In the genomic region with DNA sequence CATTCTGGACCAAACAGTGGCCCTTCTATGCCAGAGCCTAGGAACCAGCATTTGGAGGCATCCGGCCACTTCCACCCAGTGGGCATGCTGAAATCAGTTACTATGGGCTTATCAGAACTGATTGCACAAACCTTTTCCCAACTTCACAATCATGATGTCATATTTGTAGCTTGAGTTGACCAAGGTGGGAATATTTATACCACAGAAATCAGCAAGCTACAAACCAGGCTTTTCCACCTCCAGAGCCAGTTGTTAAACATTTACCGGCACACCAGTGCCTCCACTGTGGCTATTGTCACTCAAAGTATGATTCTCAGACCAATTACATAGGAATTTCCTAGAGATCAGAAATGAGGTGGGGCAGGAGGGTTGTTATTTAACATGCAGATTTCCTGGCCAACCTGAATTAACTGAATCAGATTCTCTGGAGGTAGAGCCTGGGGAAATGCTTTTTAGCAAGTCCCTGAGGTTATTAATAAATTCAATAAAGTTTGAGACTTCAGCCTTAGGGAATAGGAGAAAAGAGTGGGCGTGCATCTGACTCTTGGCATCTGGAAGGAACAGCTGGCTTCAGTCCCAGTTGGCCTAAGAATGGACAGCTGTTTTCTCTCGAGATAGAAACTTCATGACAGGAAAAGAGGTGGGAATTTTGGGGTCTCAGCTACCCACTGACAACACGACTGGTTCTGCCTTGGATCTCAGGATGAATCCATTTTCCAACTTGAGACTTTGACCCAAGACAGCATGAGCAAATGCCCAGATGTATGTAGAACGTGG, we compare ENCODE assay signal across 12 cellular contexts.
A peak's percentile ranks its signal among the peaks of the same experiment; 100 is the strongest.
DNase-seq lines count a peak whose midpoint lies in the region; ATAC-seq and TF ChIP-seq lines count a peak whose summit lies in the region.
"Had no signal": no experiment of that assay in that cellular context is flagged by ENCODE, and none has a peak within 500 bp of the region (broad histone marks: within the 10 kb centered on the region; RNA-seq: fewer than 3 reads in every experiment).

No MANE protein-coding gene starts in this region.

- no peak for TF ChIP-seq CTCF in choroid plexus epithelial cell (conservative IDR thresholded peaks at IDR 0.05; ENCODE audit: low read depth, low read length)
- no peak for TF ChIP-seq CTCF in right lobe of liver (IDR thresholded peaks at IDR 0.05)
- TF ChIP-seq CTCF in spleen (IDR thresholded peaks at IDR 0.05 in 8 of 11, conservative IDR thresholded peaks at IDR 0.05 in 3 of 11), result no peak

- H3K4me3 ChIP-seq in choroid plexus epithelial cell (ENCODE audit: low read depth, low read length) (no peak overlapping the region), right lobe of liver (no peak overlapping the region), spleen (no peak overlapping the region)
- no peak overlapping the region for H3K4me3 ChIP-seq in effector memory CD4-positive, alpha-beta T cell (ENCODE audit: insufficient read depth, low read depth, low read length, poor library complexity, severe bottlenecking)
- H3K4me3 ChIP-seq: lung had no signal

- no peaks in the 10 kb centered on the region for H3K27me3 ChIP-seq in right lobe of liver
- H3K27me3 ChIP-seq in spleen (replicated peaks in 1 of 7), result no peaks in the 10 kb centered on the region
- no peaks in the 10 kb centered on the region for H3K27me3 ChIP-seq in effector memory CD4-positive, alpha-beta T cell (replicated peaks; ENCODE audit: control insufficient read depth, insufficient read depth, low read length, poor library complexity, severe bottlenecking)

- H3K27ac ChIP-seq in right lobe of liver, result peak overlapping the region; percentile 58 to 92 (median 75)
- peak overlapping the region in 7 of 8 donors; percentile 5 to 75 (median 55) for H3K27ac ChIP-seq in spleen
- H3K27ac ChIP-seq in effector memory CD4-positive, alpha-beta T cell (ENCODE audit: insufficient read depth, low read length, poor library complexity, severe bottlenecking), result no peak overlapping the region

- WGBS in right lobe of liver (ENCODE audit: insufficient coverage, low coverage, low lambda C conversion rate, missing lambda C conversion rate), result 42% methylated on average over 6 of the region's 6 CpGs
- WGBS in spleen, 5 donors, result 73 to 87% (median 79%) methylated on average over 6 of the region's 6 CpGs

- H3K36me3 ChIP-seq in right lobe of liver (no peaks in the 10 kb centered on the region), spleen (no peaks in the 10 kb centered on the region)
- no peaks in the 10 kb centered on the region for H3K36me3 ChIP-seq in effector memory CD4-positive, alpha-beta T cell (ENCODE audit: control insufficient read depth, insufficient read depth, low read length)

- intact Hi-C loops in right lobe of liver (cut with DNase I), result no loop called here
- intact Hi-C loops in spleen (cut with DNase I; ENCODE audit: low total_unique reads), result no loop called here

- TF ChIP-seq POLR2A in right lobe of liver (IDR thresholded peaks at IDR 0.05) (no peak), spleen (IDR thresholded peaks at IDR 0.05) (no peak)

- no peaks in the 10 kb centered on the region for H3K9me3 ChIP-seq in right lobe of liver
- H3K9me3 ChIP-seq in spleen, result no peaks in the 10 kb centered on the region
- H3K9me3 ChIP-seq in effector memory CD4-positive, alpha-beta T cell (ENCODE audit: control insufficient read depth, low read length), result no peaks in the 10 kb centered on the region

- ATAC-seq in right lobe of liver (peak in 3 of 4 donors; percentile 11 to 66 (median 30)), GM21515 (IDR thresholded peaks at IDR 0.05; ENCODE audit: unreplicated experiment) (no peak)

- DNase-seq in LHCN-M2 (ENCODE audit: low read depth) (peak; percentile 72), choroid plexus epithelial cell (ENCODE audit: low read depth) (peak; percentile 35), right lobe of liver (no peak), spleen (no peak), NCI-H1417 (lab: John Stamatoyannopoulos, UW) (no peak)
- DNase-seq in activated CD4-positive, alpha-beta T cell treated with anti-CD3 and anti-CD28 coated beads for 1 hour, result no peak
- no peak for DNase-seq in effector memory CD4-positive, alpha-beta T cell
- DNase-seq: activated naive CD4-positive, alpha-beta T cell treated with Interleukin-2 at 50 U/mL for 16 hours; COR-L47; NCI-H2081 treated with DMSO at 0.1 percent for 48 hours had no signal

- H3K4me1 ChIP-seq in right lobe of liver (peaks cover 3 to 53% (median 23%) of the 10 kb centered on the region in 4 donors), spleen (peaks cover 11 to 83% (median 34%) of the 10 kb centered on the region in 6 donors)
- H3K4me1 ChIP-seq in effector memory CD4-positive, alpha-beta T cell (ENCODE audit: control insufficient read depth, insufficient read depth, low read length, poor library complexity, severe bottlenecking), result no peaks in the 10 kb centered on the region

Comparison
In these comparisons a context has a peak if more than half of its experiments do, and no peak if none do; other contexts are left out.
1. DNase-seq: peak in LHCN-M2 (single experiment) and choroid plexus epithelial cell (single experiment); none in right lobe of liver (0 of 3), spleen (single experiment), activated CD4-positive, alpha-beta T cell treated with anti-CD3 and anti-CD28 coated beads for 1 hour (single experiment), NCI-H1417 (0 of 3) and effector memory CD4-positive, alpha-beta T cell (0 of 3).